In the genomic region with DNA sequence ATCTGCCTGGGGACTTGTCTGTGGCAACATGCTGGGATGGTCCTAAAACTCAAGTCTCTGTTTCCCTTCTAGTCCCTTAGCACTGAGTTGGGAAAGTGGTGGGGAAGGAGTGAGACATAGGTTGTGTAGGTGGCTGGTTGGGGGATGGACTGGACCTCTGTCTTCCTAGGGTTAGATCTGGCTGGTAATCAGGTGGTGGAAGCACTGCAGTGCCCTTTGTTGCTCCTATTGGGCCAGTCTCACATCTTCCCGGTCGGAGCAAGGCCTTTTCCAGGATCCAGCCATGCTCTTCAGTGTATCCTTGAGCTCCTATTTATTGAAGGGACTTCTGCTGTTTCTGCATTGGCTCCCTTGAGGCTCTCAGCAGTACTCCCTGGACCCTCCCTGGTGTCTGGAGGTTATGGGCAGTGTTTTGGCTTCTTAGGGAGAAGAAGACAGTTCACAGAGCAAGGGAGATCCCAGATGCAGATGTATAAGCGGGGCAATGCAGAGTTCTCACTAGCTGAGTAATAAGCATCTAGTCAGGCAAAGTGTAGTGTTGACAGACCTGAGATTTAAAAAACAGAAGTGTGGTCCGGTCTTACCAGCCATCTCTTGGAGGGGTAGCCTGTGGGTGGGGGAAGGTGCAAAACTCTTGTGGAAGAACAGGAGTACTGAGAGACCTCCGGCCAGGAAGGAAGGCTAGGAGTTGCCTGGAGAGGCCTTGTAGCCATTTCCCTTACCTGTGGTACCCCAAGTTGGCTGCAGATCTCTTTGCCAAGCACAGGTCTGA, we compare ENCODE assay signal across 8 cellular contexts. TPM values are rescaled to one million over a fixed set of nuclear protein-coding genes. Genes with fewer than 3 reads are reported as not detected.
DNase-seq lines count a peak whose midpoint lies in the region; ATAC-seq, FAIRE-seq and TF ChIP-seq lines count a peak whose summit lies in the region.

No MANE protein-coding gene starts in this region.

- BruUV-seq in K562 (replicated peaks; lab: Mats Ljungman, UMichigan) = no TSS peak

- peaks cover 4% of the 10 kb centered on the region for H3K9me1 ChIP-seq in K562 (ENCODE audit: control insufficient read depth, insufficient read depth, low read length)

- FAIRE-seq in K562 (lab: Jason Lieb, UNC) = peak; percentile 11

- peaks cover 76% of the 10 kb centered on the region for H3K79me2 ChIP-seq in K562 (ENCODE audit: control insufficient read depth, insufficient read depth, low read length)

- intact Hi-C loops in K562 (cut with micrococcal nuclease) = loop anchor here (2.0 kb wide), 1 partner anchor 47 kb away; a partner anchor contains a TSS

- TF ChIP-seq RAD21 in K562 (CRISPR knock-in tag; conservative IDR thresholded peaks at IDR 0.05 in 1 of 2, IDR thresholded peaks at IDR 0.05 in 1 of 2) = no peak

- ATAC-seq in K562 = no peak

- 37% methylated on average over 5 of the region's 5 CpGs for WGBS in K562 (ENCODE audit: insufficient coverage, low coverage, missing lambda C conversion rate)

- peaks cover 27% of the 10 kb centered on the region for H3K36me3 ChIP-seq in K562 (ENCODE audit: control insufficient read depth, insufficient read depth, low read length)

- peak overlapping the region; percentile 94; a peak in 3 of 4 replicates for H3K9ac ChIP-seq in K562 (ENCODE audit: insufficient read depth in 1 of 2, low read depth in 2 of 2, low read length in 2 of 2)

- H3K27me3 ChIP-seq in AG04450 (ENCODE audit: control insufficient read depth, insufficient read depth, low read length) = no peaks in the 10 kb centered on the region
- no peaks in the 10 kb centered on the region for H3K27me3 ChIP-seq in K562 (ENCODE audit: control insufficient read depth in 2 of 2, insufficient read depth in 2 of 2, low read length in 2 of 2)
- no peaks in the 10 kb centered on the region for H3K27me3 ChIP-seq in mononuclear cell (ENCODE audit: insufficient read depth, low read length)

- no peak for TF ChIP-seq CTCF in AG04450 (IDR thresholded peaks at IDR 0.05; ENCODE audit: low read depth, low read length)
- TF ChIP-seq CTCF in K562 (IDR thresholded peaks at IDR 0.05 in 2 of 3, conservative IDR thresholded peaks at IDR 0.05 in 1 of 3; ENCODE audit: insufficient read depth in 2 of 3, low read depth in 1 of 3, low read length in 3 of 3) = no peak
- no peak for TF ChIP-seq CTCF in GM13976 (IDR thresholded peaks at IDR 0.05; ENCODE audit: borderline replicate concordance, control extremely low read depth, extremely low read depth, insufficient read depth, missing control alignments)

- no peaks in the 10 kb centered on the region; the same call in 1 of the 2 replicates for H4K20me1 ChIP-seq in K562 (replicated peaks; ENCODE audit: control insufficient read depth, insufficient read depth, low read length)

- in situ Hi-C loops in K562 (cut with MboI) = no loop called here
- in situ Hi-C loops in GM13976 (cut with MboI; ENCODE audit: low sequenced_read_pairs, unreplicated experiment) = no loop called here

- CTCF ChIA-PET in AG04450 (lab: Charles Lee) (interaction anchor here (0.6 to 1.6 kb wide), 6 partner anchors 20 to 324 kb away, joined by 3 to 10 read pairs (median 5); no protein-coding TSS in a partner anchor), K562 (lab: Yijun Ruan, JAX; ENCODE audit: low intra/inter-chr PET ratio) (no interaction called here)

- DNase-seq in AG04450 (ENCODE audit: low read depth, low spot score) (no peak), HT-29 (ENCODE audit: low spot score) (peak; percentile 38), K562 (ENCODE audit: extremely low read depth in 1 of 4, low spot score in 3 of 4) (peak in 1 of 4 experiments; percentile 20), T-helper 9 cell (no peak), GM13976 (ENCODE audit: low spot score) (no peak), NCI-H1105 (lab: John Stamatoyannopoulos, UW) (no peak)
- no peak for DNase-seq in stimulated activated CD4-positive, alpha-beta T cell treated with anti-CD3 and anti-CD28 coated beads, Interleukin-2, amount 100 ng/mL, for 48 hours

- H3K4me1 ChIP-seq in K562 (replicated peaks in 1 of 2; ENCODE audit: control insufficient read depth in 2 of 2, insufficient read depth in 2 of 2, low read length in 2 of 2) (peaks cover 37 to 57% of the 10 kb centered on the region in 2 experiments), mononuclear cell (ENCODE audit: insufficient read depth, low read length) (peaks cover 57% of the 10 kb centered on the region)

- POLR2A ChIA-PET in AG04450 (lab: Yijun Ruan, JAX) = interaction anchor here (0.6 to 1.2 kb wide), 5 partner anchors 12 to 353 kb away, joined by 3 to 5 read pairs (median 4); a partner anchor contains a TSS
- POLR2A ChIA-PET in K562 (lab: Yijun Ruan, JAX) = interaction anchor here (0.6 to 2.7 kb wide), 15 partner anchors 10 to 383 kb away, joined by 3 to 10 read pairs (median 4); a partner anchor contains a TSS

- H3K27ac ChIP-seq in AG04450 (ENCODE audit: low read depth, low read length) = no peak overlapping the region
- H3K27ac ChIP-seq in K562 (ENCODE audit: extremely low read depth, low read depth, low read length) = peak overlapping the region; percentile 77

- TF ChIP-seq POLR2A in K562 (conservative IDR thresholded peaks at IDR 0.05) = no peak

- no peak for TF ChIP-seq EP300 in K562 (IDR thresholded peaks at IDR 0.05; ENCODE audit: low read length)

- H3K4me3 ChIP-seq in AG04450 (ENCODE audit: low read depth, low read length) (peak overlapping the region; percentile 86), K562 (peak overlapping the region; percentile 99), mononuclear cell (ENCODE audit: low read length) (peak overlapping the region; percentile 69)

- H2AFZ ChIP-seq in K562 (ENCODE audit: low read depth, low read length) = peak overlapping the region; percentile 81; the same call in 1 of the 2 replicates

- H3K9me3 ChIP-seq in AG04450 (ENCODE audit: control insufficient read depth, insufficient read depth, low read length) (peaks cover 4% of the 10 kb centered on the region; the same call in 1 of the 2 replicates), K562 (replicated peaks; ENCODE audit: control insufficient read depth, insufficient read depth, low read depth, low read length) (no peaks in the 10 kb centered on the region), mononuclear cell (ENCODE audit: low read depth, low read length) (no peaks in the 10 kb centered on the region)

- peak overlapping the region; percentile 84 for H3K4me2 ChIP-seq in K562 (ENCODE audit: insufficient read depth, low read length)

RNA-seq across cellular contexts. Expression of a gene that starts 1.3 kb away (rescaled TPM):
- 151 and 190 TPM in 2 replicates for polyA plus RNA-seq in AG04450 (2011; rRNA removed)
- polyA minus RNA-seq in AG04450 (2011; rRNA and poly(A)+ RNA removed) = 368 and 417 TPM in 2 replicates
- 158 and 183 TPM in 2 replicates for total RNA-seq in HT-29 (2014; rRNA removed; shearing (Covaris generic))
- 64.0 and 124 TPM in 2 replicates for total RNA-seq in K562 (2011; cell fraction: chromatin; rRNA removed; ENCODE audit: low replicate concordance)
- 96.3 and 98.1 TPM in 2 replicates for total RNA-seq in K562 (2011; cell fraction: nucleolus; rRNA removed)
- 87.5 and 97.2 TPM in 2 replicates for total RNA-seq in K562 (2011; cell fraction: nucleoplasm; rRNA removed)
- total RNA-seq in K562 (2014; rRNA removed) = 118 and 124 TPM in 2 replicates
- 106 and 111 TPM in 2 replicates for total RNA-seq in K562 (2014; rRNA removed; fragmentation: Illumina TruSeq; extraction: Trizol)
- 129 and 147 TPM in 2 replicates for total RNA-seq in K562 (2015; rRNA removed; fragmentation: Illumina TruSeq; extraction: Trizol)
- total RNA-seq in K562 (2021) = 141 and 146 TPM in 2 replicates
- 125 and 181 TPM in 2 replicates for polyA plus RNA-seq in K562 (2011; rRNA removed)
- polyA plus RNA-seq in K562 (2011; cell fraction: cytosol; rRNA removed) = 221 and 371 TPM in 2 replicates
- polyA plus RNA-seq in K562 (2011; cell fraction: nucleus; rRNA removed) = 195 and 197 TPM in 2 replicates
- 129 and 256 TPM in 2 replicates for polyA plus RNA-seq in K562 (2012)
- polyA plus RNA-seq in K562 (2014; fragmentation: Illumina TruSeq; extraction: Trizol) = 199 and 236 TPM in 2 replicates
- 100 to 1,000 TPM; 244 to 246 TPM for polyA plus RNA-seq in K562 (2014; fragmentation: Nextera tagmentation; extraction: Ambion mirVana)
- 183 and 248 TPM in 2 replicates for polyA plus RNA-seq in K562 (2014; rRNA removed)
- polyA minus RNA-seq in K562 (2011; rRNA and poly(A)+ RNA removed) = 180 and 188 TPM in 2 replicates
- polyA minus RNA-seq in K562 (2011; cell fraction: cytosol; rRNA and poly(A)+ RNA removed) = 133 and 184 TPM in 2 replicates
- 39.2 and 62.3 TPM in 2 replicates for polyA minus RNA-seq in K562 (2011; cell fraction: nucleus; rRNA and poly(A)+ RNA removed)
- total RNA-seq in mononuclear cell = 89.1 TPM

RNA-seq across cellular contexts. Expression of a gene that starts 2.0 kb away (rescaled TPM):
- polyA plus RNA-seq in AG04450 (2011; rRNA removed) (17.9 and 21.7 TPM in 2 replicates), K562 (2011; rRNA removed) (44.1 and 57.0 TPM in 2 replicates), K562 (2014; fragmentation: Illumina TruSeq; extraction: Trizol) (55.2 and 57.7 TPM in 2 replicates), K562 (2014; fragmentation: Nextera tagmentation; extraction: Ambion mirVana) (1 to 10 TPM; 3.6 to 8.3 TPM), K562 (2014; rRNA removed) (89.1 and 94.2 TPM in 2 replicates)
- polyA minus RNA-seq in AG04450 (2011; rRNA and poly(A)+ RNA removed) = 21.1 and 27.6 TPM in 2 replicates
- 42.8 and 43.2 TPM in 2 replicates for total RNA-seq in HT-29 (2014; rRNA removed; shearing (Covaris generic))
- 148 and 303 TPM in 2 replicates for total RNA-seq in K562 (2011; cell fraction: chromatin; rRNA removed; ENCODE audit: low replicate concordance)
- total RNA-seq in K562 (2011; cell fraction: nucleolus; rRNA removed) = 234 and 236 TPM in 2 replicates
- 115 and 154 TPM in 2 replicates for total RNA-seq in K562 (2011; cell fraction: nucleoplasm; rRNA removed)
- total RNA-seq in K562 (2014; rRNA removed) (67.1 and 73.7 TPM in 2 replicates), K562 (2014; rRNA removed; fragmentation: Illumina TruSeq; extraction: Trizol) (15.1 and 20.1 TPM in 2 replicates), K562 (2015; rRNA removed; fragmentation: Illumina TruSeq; extraction: Trizol) (37.7 and 39.7 TPM in 2 replicates), K562 (2021) (62.9 and 65.7 TPM in 2 replicates), mononuclear cell (20.8 TPM)
- 50.3 and 77.4 TPM in 2 replicates for polyA plus RNA-seq in K562 (2011; cell fraction: cytosol; rRNA removed)
- 431 and 574 TPM in 2 replicates for polyA plus RNA-seq in K562 (2011; cell fraction: nucleus; rRNA removed)
- polyA plus RNA-seq in K562 (2012) = 56.5 and 66.4 TPM in 2 replicates
- 22.1 and 23.9 TPM in 2 replicates for polyA minus RNA-seq in K562 (2011; rRNA and poly(A)+ RNA removed)
- polyA minus RNA-seq in K562 (2011; cell fraction: cytosol; rRNA and poly(A)+ RNA removed) = 24.4 and 24.6 TPM in 2 replicates
- polyA minus RNA-seq in K562 (2011; cell fraction: nucleus; rRNA and poly(A)+ RNA removed) = 66.0 and 75.9 TPM in 2 replicates

RNA-seq across cellular contexts. Expression of a gene that starts 3.4 kb away (rescaled TPM):
- polyA plus RNA-seq in AG04450 (2011; rRNA removed) (22.3 and 22.8 TPM in 2 replicates), K562 (2011; rRNA removed) (22.5 TPM in 2 replicates), K562 (2014; fragmentation: Illumina TruSeq; extraction: Trizol) (12.0 and 14.7 TPM in 2 replicates), K562 (2014; fragmentation: Nextera tagmentation; extraction: Ambion mirVana) (1 to 10 TPM; 2.4 to 3.6 TPM), K562 (2014; rRNA removed) (21.4 and 24.7 TPM in 2 replicates)
- polyA minus RNA-seq in AG04450 (2011; rRNA and poly(A)+ RNA removed) = 14.4 and 16.2 TPM in 2 replicates
- 66.3 and 80.9 TPM in 2 replicates for total RNA-seq in HT-29 (2014; rRNA removed; shearing (Covaris generic))
- total RNA-seq in K562 (2011; cell fraction: chromatin; rRNA removed; ENCODE audit: low replicate concordance) = 4.2 and 10.7 TPM in 2 replicates
- 12.9 and 13.3 TPM in 2 replicates for total RNA-seq in K562 (2011; cell fraction: nucleolus; rRNA removed)
- 9.1 and 9.5 TPM in 2 replicates for total RNA-seq in K562 (2011; cell fraction: nucleoplasm; rRNA removed)
- total RNA-seq in K562 (2014; rRNA removed) (31.6 and 38.1 TPM in 2 replicates), K562 (2014; rRNA removed; fragmentation: Illumina TruSeq; extraction: Trizol) (12.4 and 13.5 TPM in 2 replicates), K562 (2015; rRNA removed; fragmentation: Illumina TruSeq; extraction: Trizol) (21.1 and 21.5 TPM in 2 replicates), K562 (2021) (30.1 TPM in 2 replicates), mononuclear cell (38.5 TPM)
- polyA plus RNA-seq in K562 (2011; cell fraction: cytosol; rRNA removed) = 23.6 and 48.9 TPM in 2 replicates
- polyA plus RNA-seq in K562 (2011; cell fraction: nucleus; rRNA removed) = 14.9 and 15.4 TPM in 2 replicates
- 18.6 and 23.6 TPM in 2 replicates for polyA plus RNA-seq in K562 (2012)
- 12.6 and 16.7 TPM in 2 replicates for polyA minus RNA-seq in K562 (2011; rRNA and poly(A)+ RNA removed)
- 13.6 and 15.6 TPM in 2 replicates for polyA minus RNA-seq in K562 (2011; cell fraction: cytosol; rRNA and poly(A)+ RNA removed)
- 5.3 and 7.9 TPM in 2 replicates for polyA minus RNA-seq in K562 (2011; cell fraction: nucleus; rRNA and poly(A)+ RNA removed)

RNA-seq across cellular contexts. Expression of a gene that starts 27.4 kb away (rescaled TPM):
- polyA plus RNA-seq in AG04450 (2011; rRNA removed) (18.7 and 31.6 TPM in 2 replicates), K562 (2011; rRNA removed) (63.0 and 84.1 TPM in 2 replicates), K562 (2014; fragmentation: Illumina TruSeq; extraction: Trizol) (106 and 113 TPM in 2 replicates), K562 (2014; fragmentation: Nextera tagmentation; extraction: Ambion mirVana) (1 to 10 TPM; 1.1 to 2.7 TPM), K562 (2014; rRNA removed) (72.2 and 91.1 TPM in 2 replicates)
- 68.6 and 108 TPM in 2 replicates for polyA minus RNA-seq in AG04450 (2011; rRNA and poly(A)+ RNA removed)
- 107 and 121 TPM in 2 replicates for total RNA-seq in HT-29 (2014; rRNA removed; shearing (Covaris generic))
- total RNA-seq in K562 (2011; cell fraction: chromatin; rRNA removed; ENCODE audit: low replicate concordance) = 174 and 524 TPM in 2 replicates
- total RNA-seq in K562 (2011; cell fraction: nucleolus; rRNA removed) = 286 and 293 TPM in 2 replicates
- total RNA-seq in K562 (2011; cell fraction: nucleoplasm; rRNA removed) = 178 and 194 TPM in 2 replicates
- total RNA-seq in K562 (2014; rRNA removed) (84.6 and 102 TPM in 2 replicates), K562 (2014; rRNA removed; fragmentation: Illumina TruSeq; extraction: Trizol) (59.5 and 74.0 TPM in 2 replicates), K562 (2015; rRNA removed; fragmentation: Illumina TruSeq; extraction: Trizol) (68.9 and 71.2 TPM in 2 replicates), K562 (2021) (111 and 131 TPM in 2 replicates), mononuclear cell (48.1 TPM)
- 87.9 and 129 TPM in 2 replicates for polyA plus RNA-seq in K562 (2011; cell fraction: cytosol; rRNA removed)
- polyA plus RNA-seq in K562 (2011; cell fraction: nucleus; rRNA removed) = 408 and 453 TPM in 2 replicates
- polyA plus RNA-seq in K562 (2012) = 75.2 and 111 TPM in 2 replicates
- 56.9 and 154 TPM in 2 replicates for polyA minus RNA-seq in K562 (2011; rRNA and poly(A)+ RNA removed)
- 115 and 124 TPM in 2 replicates for polyA minus RNA-seq in K562 (2011; cell fraction: cytosol; rRNA and poly(A)+ RNA removed)
- 72.2 and 91.3 TPM in 2 replicates for polyA minus RNA-seq in K562 (2011; cell fraction: nucleus; rRNA and poly(A)+ RNA removed)

RNA-seq across cellular contexts. Expression of a gene that starts 38.8 kb away (rescaled TPM):
- polyA plus RNA-seq in AG04450 (2011; rRNA removed) (0.92 and 1.1 TPM in 2 replicates), K562 (2011; rRNA removed) (0.11 and 0.12 TPM in 2 replicates), K562 (2014; fragmentation: Illumina TruSeq; extraction: Trizol) (0.04 and 0.22 TPM in 2 replicates), K562 (2014; fragmentation: Nextera tagmentation; extraction: Ambion mirVana) (under 1 TPM in 1 of 2 experiments, not detected in 1; 0.03 TPM), K562 (2014; rRNA removed) (0.24 and 0.35 TPM in 2 replicates)
- 0.28 and 0.91 TPM in 2 replicates for polyA minus RNA-seq in AG04450 (2011; rRNA and poly(A)+ RNA removed)
- total RNA-seq in HT-29 (2014; rRNA removed; shearing (Covaris generic)) = 1.1 TPM in 1 of 2 replicates, not detected in the other
- 0.86 TPM in 1 of 2 replicates, not detected in the other for total RNA-seq in K562 (2011; cell fraction: chromatin; rRNA removed; ENCODE audit: low replicate concordance)
- total RNA-seq in K562 (2011; cell fraction: nucleolus; rRNA removed) = 0.39 and 0.67 TPM in 2 replicates
- total RNA-seq in K562 (2011; cell fraction: nucleoplasm; rRNA removed) = 0.15 TPM in 1 of 2 replicates, not detected in the other
- total RNA-seq in K562 (2014; rRNA removed) (not detected in 2 replicates), K562 (2014; rRNA removed; fragmentation: Illumina TruSeq; extraction: Trizol) (not detected in 2 replicates), K562 (2015; rRNA removed; fragmentation: Illumina TruSeq; extraction: Trizol) (0.11 and 0.14 TPM in 2 replicates), K562 (2021) (not detected in 2 replicates), mononuclear cell (0.42 TPM)
- 0.04 and 0.21 TPM in 2 replicates for polyA plus RNA-seq in K562 (2011; cell fraction: cytosol; rRNA removed)
- polyA plus RNA-seq in K562 (2011; cell fraction: nucleus; rRNA removed) = 1.6 and 1.9 TPM in 2 replicates
- polyA plus RNA-seq in K562 (2012) = 0.10 TPM in 1 of 2 replicates, not detected in the other
- 0.24 and 0.39 TPM in 2 replicates for polyA minus RNA-seq in K562 (2011; rRNA and poly(A)+ RNA removed)
- not detected in 2 replicates for polyA minus RNA-seq in K562 (2011; cell fraction: cytosol; rRNA and poly(A)+ RNA removed)
- polyA minus RNA-seq in K562 (2011; cell fraction: nucleus; rRNA and poly(A)+ RNA removed) = 0.13 TPM in 1 of 2 replicates, not detected in the other
